In genomic region chr2:127101756-127102463, GRCh38 we compare ENCODE assay signal across 2 cellular contexts.
TF ChIP-seq lines count a peak whose summit lies in the region.

No MANE protein-coding gene starts in this region.

TF ChIP-seq in SK-N-SH, 30 proteins besides CTCF, POLR2A, EP300 and RAD21 (continued from another document):
- no peak for TF ChIP-seq MEF2A (IDR thresholded peaks at IDR 0.05; ENCODE audit: borderline replicate concordance, low read depth)
- TF ChIP-seq, protein P1, sequence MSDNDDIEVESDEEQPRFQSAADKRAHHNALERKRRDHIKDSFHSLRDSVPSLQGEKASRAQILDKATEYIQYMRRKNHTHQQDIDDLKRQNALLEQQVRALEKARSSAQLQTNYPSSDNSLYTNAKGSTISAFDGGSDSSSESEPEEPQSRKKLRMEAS (IDR thresholded peaks at IDR 0.05; ENCODE audit: low read depth): no peak
- TF ChIP-seq JUND (IDR thresholded peaks at IDR 0.05): no peak
- TF ChIP-seq POLR2AphosphoS5 (IDR thresholded peaks at IDR 0.05; ENCODE audit: low read depth, low read length): no peak
- TF ChIP-seq FOSL2 (IDR thresholded peaks at IDR 0.05; ENCODE audit: borderline replicate concordance, low read depth): no peak
- TF ChIP-seq, protein P2, sequence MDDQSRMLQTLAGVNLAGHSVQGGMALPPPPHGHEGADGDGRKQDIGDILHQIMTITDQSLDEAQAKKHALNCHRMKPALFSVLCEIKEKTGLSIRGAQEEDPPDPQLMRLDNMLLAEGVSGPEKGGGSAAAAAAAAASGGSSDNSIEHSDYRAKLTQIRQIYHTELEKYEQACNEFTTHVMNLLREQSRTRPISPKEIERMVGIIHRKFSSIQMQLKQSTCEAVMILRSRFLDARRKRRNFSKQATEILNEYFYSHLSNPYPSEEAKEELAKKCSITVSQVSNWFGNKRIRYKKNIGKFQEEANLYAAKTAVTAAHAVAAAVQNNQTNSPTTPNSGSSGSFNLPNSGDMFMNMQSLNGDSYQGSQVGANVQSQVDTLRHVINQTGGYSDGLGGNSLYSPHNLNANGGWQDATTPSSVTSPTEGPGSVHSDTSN (IDR thresholded peaks at IDR 0.05): no peak
- no peak for TF ChIP-seq FOXM1 (IDR thresholded peaks at IDR 0.05; ENCODE audit: low read depth)
- TF ChIP-seq ELF1 (IDR thresholded peaks at IDR 0.05): no peak
- TF ChIP-seq IRF3 (IDR thresholded peaks at IDR 0.05; ENCODE audit: low read depth, low read length): no peak
- TF ChIP-seq TAF1 (IDR thresholded peaks at IDR 0.05; ENCODE audit: borderline replicate concordance, low read depth, low read length): no peak
- TF ChIP-seq, protein P3, sequence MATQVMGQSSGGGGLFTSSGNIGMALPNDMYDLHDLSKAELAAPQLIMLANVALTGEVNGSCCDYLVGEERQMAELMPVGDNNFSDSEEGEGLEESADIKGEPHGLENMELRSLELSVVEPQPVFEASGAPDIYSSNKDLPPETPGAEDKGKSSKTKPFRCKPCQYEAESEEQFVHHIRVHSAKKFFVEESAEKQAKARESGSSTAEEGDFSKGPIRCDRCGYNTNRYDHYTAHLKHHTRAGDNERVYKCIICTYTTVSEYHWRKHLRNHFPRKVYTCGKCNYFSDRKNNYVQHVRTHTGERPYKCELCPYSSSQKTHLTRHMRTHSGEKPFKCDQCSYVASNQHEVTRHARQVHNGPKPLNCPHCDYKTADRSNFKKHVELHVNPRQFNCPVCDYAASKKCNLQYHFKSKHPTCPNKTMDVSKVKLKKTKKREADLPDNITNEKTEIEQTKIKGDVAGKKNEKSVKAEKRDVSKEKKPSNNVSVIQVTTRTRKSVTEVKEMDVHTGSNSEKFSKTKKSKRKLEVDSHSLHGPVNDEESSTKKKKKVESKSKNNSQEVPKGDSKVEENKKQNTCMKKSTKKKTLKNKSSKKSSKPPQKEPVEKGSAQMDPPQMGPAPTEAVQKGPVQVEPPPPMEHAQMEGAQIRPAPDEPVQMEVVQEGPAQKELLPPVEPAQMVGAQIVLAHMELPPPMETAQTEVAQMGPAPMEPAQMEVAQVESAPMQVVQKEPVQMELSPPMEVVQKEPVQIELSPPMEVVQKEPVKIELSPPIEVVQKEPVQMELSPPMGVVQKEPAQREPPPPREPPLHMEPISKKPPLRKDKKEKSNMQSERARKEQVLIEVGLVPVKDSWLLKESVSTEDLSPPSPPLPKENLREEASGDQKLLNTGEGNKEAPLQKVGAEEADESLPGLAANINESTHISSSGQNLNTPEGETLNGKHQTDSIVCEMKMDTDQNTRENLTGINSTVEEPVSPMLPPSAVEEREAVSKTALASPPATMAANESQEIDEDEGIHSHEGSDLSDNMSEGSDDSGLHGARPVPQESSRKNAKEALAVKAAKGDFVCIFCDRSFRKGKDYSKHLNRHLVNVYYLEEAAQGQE (IDR thresholded peaks at IDR 0.05; ENCODE audit: low read depth, low read length): no peak
- no peak for TF ChIP-seq SIN3A (IDR thresholded peaks at IDR 0.05; ENCODE audit: borderline replicate concordance, low read depth, low read length)
- TF ChIP-seq RXRA (IDR thresholded peaks at IDR 0.05; ENCODE audit: borderline replicate concordance, low read depth): no peak

TF ChIP-seq in SK-N-SH treated with all-trans-retinoic acid at 6 μM for 48 hours, 23 proteins besides CTCF, POLR2A, EP300 and RAD21 (continued from another document):
- TF ChIP-seq TOX (CRISPR knock-in tag; IDR thresholded peaks at IDR 0.05; ENCODE audit: borderline replicate concordance) (no peak), CREB5 (CRISPR knock-in tag; IDR thresholded peaks at IDR 0.05; ENCODE audit: low read depth) (no peak), ZFP30 (CRISPR knock-in tag; IDR thresholded peaks at IDR 0.05) (no peak), PPARA (CRISPR knock-in tag; IDR thresholded peaks at IDR 0.05; ENCODE audit: borderline replicate concordance) (no peak)
